ENCODE assay signal across 14 cellular contexts in the genomic region with DNA sequence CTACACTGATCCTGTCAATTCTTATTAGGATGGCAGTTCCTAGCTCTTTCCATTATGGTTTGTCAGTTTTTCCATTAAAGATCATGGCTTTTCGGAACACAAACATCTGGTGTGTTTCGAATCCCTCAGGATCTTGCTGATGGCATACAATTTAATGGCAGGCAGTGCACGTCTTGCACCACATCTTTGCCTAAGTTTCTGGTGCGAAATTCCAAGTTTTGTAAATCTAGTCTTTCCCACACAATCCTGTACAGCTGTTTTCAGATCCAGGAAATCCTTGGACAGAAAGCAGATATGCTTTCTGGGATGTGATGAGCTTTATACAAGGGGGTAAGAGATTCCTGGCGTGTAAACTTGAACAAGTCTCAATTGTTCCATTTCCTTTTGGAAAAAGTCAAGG.
DNase-seq lines count a peak whose midpoint lies in the region; ATAC-seq and TF ChIP-seq lines count a peak whose summit lies in the region.
"Had no signal": no experiment of that assay in that cellular context is flagged by ENCODE, and none has a peak within 500 bp of the region (broad histone marks: within the 10 kb centered on the region; RNA-seq: fewer than 3 reads in every experiment).

No MANE protein-coding gene starts in this region.

- no peak for TF ChIP-seq CTCF in hepatocyte (IDR thresholded peaks at IDR 0.05; ENCODE audit: poor library complexity)

- ATAC-seq in GM18868 (IDR thresholded peaks at IDR 0.05; ENCODE audit: unreplicated experiment), result no peak
- ATAC-seq in GM21526 (IDR thresholded peaks at IDR 0.05; ENCODE audit: low FRiP score, unreplicated experiment), result no peak

- no peaks in the 10 kb centered on the region for H3K36me3 ChIP-seq in hepatocyte (replicated peaks; ENCODE audit: insufficient read depth, low read depth)
- H3K36me3 ChIP-seq in skeletal muscle satellite cell (ENCODE audit: insufficient read depth, low read length), result no peaks in the 10 kb centered on the region

- H3K4me1 ChIP-seq in hepatocyte (ENCODE audit: insufficient read depth) (peaks cover 4% of the 10 kb centered on the region), skeletal muscle satellite cell (ENCODE audit: control insufficient read depth, insufficient read depth, low read length) (peaks cover 25% of the 10 kb centered on the region)

- 58% methylated on average over 5 of the region's 5 CpGs for WGBS in hepatocyte (ENCODE audit: low lambda C conversion rate, missing lambda C conversion rate)

- no peak overlapping the region for H3K4me2 ChIP-seq in hepatocyte
- peak overlapping the region; percentile 22 for H3K4me2 ChIP-seq in skeletal muscle satellite cell (ENCODE audit: low read length)

- no peaks in the 10 kb centered on the region for H3K27me3 ChIP-seq in hepatocyte
- no peaks in the 10 kb centered on the region for H3K27me3 ChIP-seq in skeletal muscle satellite cell (ENCODE audit: control insufficient read depth, insufficient read depth, low read length)

- no peaks in the 10 kb centered on the region for H3K9me3 ChIP-seq in hepatocyte (ENCODE audit: low read depth)
- no peaks in the 10 kb centered on the region for H3K9me3 ChIP-seq in skeletal muscle satellite cell (replicated peaks; ENCODE audit: low read length)

- H3K4me3 ChIP-seq in hepatocyte, result no peak overlapping the region
- H3K4me3 ChIP-seq in skeletal muscle satellite cell (ENCODE audit: low read length), result no peak overlapping the region

- no peaks in the 10 kb centered on the region for H3K9me2 ChIP-seq in hepatocyte (replicated peaks; ENCODE audit: insufficient read depth)

- H4K20me1 ChIP-seq in hepatocyte (ENCODE audit: insufficient read depth, poor library complexity, severe bottlenecking), result no peaks in the 10 kb centered on the region

- no peak overlapping the region for H2AFZ ChIP-seq in hepatocyte

- no peaks in the 10 kb centered on the region for H3K79me2 ChIP-seq in hepatocyte

- H3K27ac ChIP-seq in cingulate gyrus (ENCODE audit: low read depth, low read length) (peak overlapping the region; percentile 80), hepatocyte (peak overlapping the region; percentile 75)
- H3K27ac ChIP-seq: HL-60 had no signal

- peak overlapping the region; percentile 30 for H3K9ac ChIP-seq in skeletal muscle satellite cell (ENCODE audit: low read depth, low read length)

- peak; percentile 32 for DNase-seq in AG20443 (ENCODE audit: low spot score)
- peak; percentile 14 for DNase-seq in hepatocyte (ENCODE audit: low spot score)
- no peak for DNase-seq in DMS79 treated with DMSO at 0.1 percent for 48 hours (lab: John Stamatoyannopoulos, UW)
- DNase-seq in H4 (ENCODE audit: low spot score), result no peak
- DNase-seq: activated CD4-positive, CD25-positive, alpha-beta regulatory T cell treated with anti-CD3 and anti-CD28 coated beads, Interleukin-2, amount 50 U/mL, for 72 hours; H9; NCI-H1436 treated with DMSO at 0.1 percent for 48 hours; NCI-H524 treated with DMSO at 0.1 percent for 48 hours; stimulated activated naive CD4-positive, alpha-beta T cell treated with Interleukin-2 at 50 U/mL for 16 hours had no signal

Comparison
In these comparisons a context has a peak if more than half of its experiments do, and no peak if none do; other contexts are left out.
1. DNase-seq: peak in AG20443 (single experiment) and hepatocyte (single experiment); none in DMS79 treated with DMSO at 0.1 percent for 48 hours (single experiment) and H4 (single experiment).